In the genomic region with DNA sequence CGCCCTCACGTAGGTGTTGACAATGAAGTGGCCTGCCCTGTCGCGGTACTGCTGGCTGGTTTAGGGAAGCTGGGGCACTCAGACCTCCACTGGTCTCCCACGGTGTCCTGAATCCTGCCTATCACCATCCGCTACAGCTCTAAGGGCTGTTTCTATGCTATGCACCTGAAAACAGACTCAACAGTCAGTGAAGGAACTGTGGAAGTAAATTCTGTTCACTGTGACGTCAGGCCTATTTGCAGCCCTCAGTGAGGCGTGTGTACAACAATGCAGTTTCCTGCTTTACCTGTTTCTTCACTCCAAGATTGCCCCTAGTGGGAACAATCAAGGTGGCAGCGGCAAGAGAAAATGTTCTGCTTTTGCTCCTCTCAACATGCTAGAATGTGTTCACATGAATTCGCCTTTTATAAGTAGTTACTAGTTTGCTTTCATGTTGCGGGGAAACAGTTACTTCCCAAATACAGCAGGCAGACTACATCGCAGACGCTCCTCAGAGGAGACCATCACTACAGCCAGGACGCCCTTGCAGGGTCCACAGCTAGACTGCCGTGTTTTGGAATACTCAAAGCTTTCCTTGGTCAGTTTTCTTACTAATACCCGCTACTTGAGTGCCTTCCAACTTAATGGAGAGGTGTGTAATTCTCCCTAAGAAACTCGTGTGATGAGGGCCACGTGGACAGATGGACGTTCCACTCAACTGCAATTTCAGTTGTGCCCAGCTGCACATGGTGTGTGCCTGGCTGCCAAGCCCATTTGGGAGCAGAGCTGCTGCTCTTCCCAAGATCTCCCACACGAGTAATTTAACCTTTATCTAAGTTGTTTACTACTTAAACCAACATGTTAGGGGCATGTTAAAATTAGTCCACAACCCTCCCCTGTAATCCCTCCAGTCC, we compare ENCODE assay signal across 1 cellular context.
A peak's percentile ranks its signal among the peaks of the same experiment; 100 is the strongest.
TF ChIP-seq lines count a peak whose summit lies in the region.

No MANE protein-coding gene starts in this region.

TF ChIP-seq in HEK293, 187 proteins besides CTCF, POLR2A, EP300 and RAD21 (continued from another document and continues in another):
- TF ChIP-seq, protein P1, sequence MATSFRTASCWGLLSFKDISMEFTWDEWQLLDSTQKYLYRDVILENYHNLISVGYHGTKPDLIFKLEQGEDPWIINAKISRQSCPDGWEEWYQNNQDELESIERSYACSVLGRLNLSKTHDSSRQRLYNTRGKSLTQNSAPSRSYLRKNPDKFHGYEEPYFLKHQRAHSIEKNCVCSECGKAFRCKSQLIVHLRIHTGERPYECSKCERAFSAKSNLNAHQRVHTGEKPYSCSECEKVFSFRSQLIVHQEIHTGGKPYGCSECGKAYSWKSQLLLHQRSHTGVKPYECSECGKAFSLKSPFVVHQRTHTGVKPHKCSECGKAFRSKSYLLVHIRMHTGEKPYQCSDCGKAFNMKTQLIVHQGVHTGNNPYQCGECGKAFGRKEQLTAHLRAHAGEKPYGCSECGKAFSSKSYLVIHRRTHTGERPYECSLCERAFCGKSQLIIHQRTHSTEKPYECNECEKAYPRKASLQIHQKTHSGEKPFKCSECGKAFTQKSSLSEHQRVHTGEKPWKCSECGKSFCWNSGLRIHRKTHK (tag by site-specific recombination; IDR thresholded peaks at IDR 0.05): no peak
- TF ChIP-seq ZNF416 (tag by site-specific recombination; IDR thresholded peaks at IDR 0.05) (no peak), PRDM1 (tag by site-specific recombination; IDR thresholded peaks at IDR 0.05) (peak; percentile 14; the same call in 1 of the 2 replicates), ZNF610 (tag by site-specific recombination; IDR thresholded peaks at IDR 0.05; ENCODE audit: borderline replicate concordance) (no peak), SP7 (tag by site-specific recombination; IDR thresholded peaks at IDR 0.05) (no peak), ZBTB48 (tag by site-specific recombination; IDR thresholded peaks at IDR 0.05) (no peak), TRIM28 (IDR thresholded peaks at IDR 0.05; ENCODE audit: borderline replicate concordance, low read length) (no peak), ZNF629 (tag by site-specific recombination; IDR thresholded peaks at IDR 0.05) (peak; percentile 91), MEIS1 (CRISPR knock-in tag; IDR thresholded peaks at IDR 0.05; ENCODE audit: borderline replicate concordance) (no peak), KLF7 (tag by site-specific recombination; IDR thresholded peaks at IDR 0.05; ENCODE audit: borderline replicate concordance) (no peak), KLF1 (tag by site-specific recombination; IDR thresholded peaks at IDR 0.05) (no peak), ZNF670 (tag by site-specific recombination; IDR thresholded peaks at IDR 0.05; ENCODE audit: low read depth) (no peak), ZNF138 (tag by site-specific recombination; IDR thresholded peaks at IDR 0.05; ENCODE audit: borderline replicate concordance) (no peak), KLF10 (tag by site-specific recombination; IDR thresholded peaks at IDR 0.05) (no peak), KLF9 (tag by site-specific recombination; IDR thresholded peaks at IDR 0.05; ENCODE audit: low read depth) (no peak), ZNF76 (tag by site-specific recombination; IDR thresholded peaks at IDR 0.05; ENCODE audit: borderline replicate concordance, low read depth) (no peak), ZNF701 (tag by site-specific recombination; IDR thresholded peaks at IDR 0.05) (no peak), ZFP41 (tag by site-specific recombination; IDR thresholded peaks at IDR 0.05; ENCODE audit: borderline replicate concordance) (no peak), ZNF555 (tag by site-specific recombination; conservative IDR thresholded peaks at IDR 0.05) (no peak), HOXA7 (CRISPR knock-in tag; IDR thresholded peaks at IDR 0.05; ENCODE audit: borderline replicate concordance) (no peak), ZNF660 (tag by site-specific recombination; IDR thresholded peaks at IDR 0.05) (no peak), ZNF184 (tag by site-specific recombination; IDR thresholded peaks at IDR 0.05) (no peak), HOXC10 (CRISPR knock-in tag; IDR thresholded peaks at IDR 0.05) (no peak)
- TF ChIP-seq, protein P2, sequence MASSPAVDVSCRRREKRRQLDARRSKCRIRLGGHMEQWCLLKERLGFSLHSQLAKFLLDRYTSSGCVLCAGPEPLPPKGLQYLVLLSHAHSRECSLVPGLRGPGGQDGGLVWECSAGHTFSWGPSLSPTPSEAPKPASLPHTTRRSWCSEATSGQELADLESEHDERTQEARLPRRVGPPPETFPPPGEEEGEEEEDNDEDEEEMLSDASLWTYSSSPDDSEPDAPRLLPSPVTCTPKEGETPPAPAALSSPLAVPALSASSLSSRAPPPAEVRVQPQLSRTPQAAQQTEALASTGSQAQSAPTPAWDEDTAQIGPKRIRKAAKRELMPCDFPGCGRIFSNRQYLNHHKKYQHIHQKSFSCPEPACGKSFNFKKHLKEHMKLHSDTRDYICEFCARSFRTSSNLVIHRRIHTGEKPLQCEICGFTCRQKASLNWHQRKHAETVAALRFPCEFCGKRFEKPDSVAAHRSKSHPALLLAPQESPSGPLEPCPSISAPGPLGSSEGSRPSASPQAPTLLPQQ (tag by site-specific recombination; IDR thresholded peaks at IDR 0.05): no peak
- TF ChIP-seq, protein P3, sequence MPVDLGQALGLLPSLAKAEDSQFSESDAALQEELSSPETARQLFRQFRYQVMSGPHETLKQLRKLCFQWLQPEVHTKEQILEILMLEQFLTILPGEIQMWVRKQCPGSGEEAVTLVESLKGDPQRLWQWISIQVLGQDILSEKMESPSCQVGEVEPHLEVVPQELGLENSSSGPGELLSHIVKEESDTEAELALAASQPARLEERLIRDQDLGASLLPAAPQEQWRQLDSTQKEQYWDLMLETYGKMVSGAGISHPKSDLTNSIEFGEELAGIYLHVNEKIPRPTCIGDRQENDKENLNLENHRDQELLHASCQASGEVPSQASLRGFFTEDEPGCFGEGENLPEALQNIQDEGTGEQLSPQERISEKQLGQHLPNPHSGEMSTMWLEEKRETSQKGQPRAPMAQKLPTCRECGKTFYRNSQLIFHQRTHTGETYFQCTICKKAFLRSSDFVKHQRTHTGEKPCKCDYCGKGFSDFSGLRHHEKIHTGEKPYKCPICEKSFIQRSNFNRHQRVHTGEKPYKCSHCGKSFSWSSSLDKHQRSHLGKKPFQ (tag by site-specific recombination; IDR thresholded peaks at IDR 0.05): no peak
- TF ChIP-seq, protein P4, sequence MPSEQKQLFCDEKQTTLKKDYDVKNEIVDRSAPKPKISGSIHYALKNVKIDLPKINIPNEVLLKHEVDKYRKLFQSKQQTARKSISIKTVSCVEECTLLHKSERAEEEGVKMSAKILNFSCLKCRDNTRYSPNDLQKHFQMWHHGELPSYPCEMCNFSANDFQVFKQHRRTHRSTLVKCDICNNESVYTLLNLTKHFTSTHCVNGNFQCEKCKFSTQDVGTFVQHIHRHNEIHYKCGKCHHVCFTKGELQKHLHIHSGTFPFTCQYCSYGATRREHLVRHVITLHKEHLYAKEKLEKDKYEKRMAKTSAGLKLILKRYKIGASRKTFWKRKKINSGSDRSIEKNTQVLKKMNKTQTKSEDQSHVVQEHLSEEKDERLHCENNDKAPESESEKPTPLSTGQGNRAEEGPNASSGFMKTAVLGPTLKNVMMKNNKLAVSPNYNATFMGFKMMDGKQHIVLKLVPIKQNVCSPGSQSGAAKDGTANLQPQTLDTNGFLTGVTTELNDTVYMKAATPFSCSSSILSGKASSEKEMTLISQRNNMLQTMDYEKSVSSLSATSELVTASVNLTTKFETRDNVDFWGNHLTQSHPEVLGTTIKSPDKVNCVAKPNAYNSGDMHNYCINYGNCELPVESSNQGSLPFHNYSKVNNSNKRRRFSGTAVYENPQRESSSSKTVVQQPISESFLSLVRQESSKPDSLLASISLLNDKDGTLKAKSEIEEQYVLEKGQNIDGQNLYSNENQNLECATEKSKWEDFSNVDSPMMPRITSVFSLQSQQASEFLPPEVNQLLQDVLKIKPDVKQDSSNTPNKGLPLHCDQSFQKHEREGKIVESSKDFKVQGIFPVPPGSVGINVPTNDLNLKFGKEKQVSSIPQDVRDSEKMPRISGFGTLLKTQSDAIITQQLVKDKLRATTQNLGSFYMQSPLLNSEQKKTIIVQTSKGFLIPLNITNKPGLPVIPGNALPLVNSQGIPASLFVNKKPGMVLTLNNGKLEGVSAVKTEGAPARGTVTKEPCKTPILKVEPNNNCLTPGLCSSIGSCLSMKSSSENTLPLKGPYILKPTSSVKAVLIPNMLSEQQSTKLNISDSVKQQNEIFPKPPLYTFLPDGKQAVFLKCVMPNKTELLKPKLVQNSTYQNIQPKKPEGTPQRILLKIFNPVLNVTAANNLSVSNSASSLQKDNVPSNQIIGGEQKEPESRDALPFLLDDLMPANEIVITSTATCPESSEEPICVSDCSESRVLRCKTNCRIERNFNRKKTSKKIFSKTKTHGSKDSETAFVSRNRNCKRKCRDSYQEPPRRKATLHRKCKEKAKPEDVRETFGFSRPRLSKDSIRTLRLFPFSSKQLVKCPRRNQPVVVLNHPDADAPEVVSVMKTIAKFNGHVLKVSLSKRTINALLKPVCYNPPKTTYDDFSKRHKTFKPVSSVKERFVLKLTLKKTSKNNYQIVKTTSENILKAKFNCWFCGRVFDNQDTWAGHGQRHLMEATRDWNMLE (tag by site-specific recombination; conservative IDR thresholded peaks at IDR 0.05; ENCODE audit: low read depth): no peak
- TF ChIP-seq, protein P5, sequence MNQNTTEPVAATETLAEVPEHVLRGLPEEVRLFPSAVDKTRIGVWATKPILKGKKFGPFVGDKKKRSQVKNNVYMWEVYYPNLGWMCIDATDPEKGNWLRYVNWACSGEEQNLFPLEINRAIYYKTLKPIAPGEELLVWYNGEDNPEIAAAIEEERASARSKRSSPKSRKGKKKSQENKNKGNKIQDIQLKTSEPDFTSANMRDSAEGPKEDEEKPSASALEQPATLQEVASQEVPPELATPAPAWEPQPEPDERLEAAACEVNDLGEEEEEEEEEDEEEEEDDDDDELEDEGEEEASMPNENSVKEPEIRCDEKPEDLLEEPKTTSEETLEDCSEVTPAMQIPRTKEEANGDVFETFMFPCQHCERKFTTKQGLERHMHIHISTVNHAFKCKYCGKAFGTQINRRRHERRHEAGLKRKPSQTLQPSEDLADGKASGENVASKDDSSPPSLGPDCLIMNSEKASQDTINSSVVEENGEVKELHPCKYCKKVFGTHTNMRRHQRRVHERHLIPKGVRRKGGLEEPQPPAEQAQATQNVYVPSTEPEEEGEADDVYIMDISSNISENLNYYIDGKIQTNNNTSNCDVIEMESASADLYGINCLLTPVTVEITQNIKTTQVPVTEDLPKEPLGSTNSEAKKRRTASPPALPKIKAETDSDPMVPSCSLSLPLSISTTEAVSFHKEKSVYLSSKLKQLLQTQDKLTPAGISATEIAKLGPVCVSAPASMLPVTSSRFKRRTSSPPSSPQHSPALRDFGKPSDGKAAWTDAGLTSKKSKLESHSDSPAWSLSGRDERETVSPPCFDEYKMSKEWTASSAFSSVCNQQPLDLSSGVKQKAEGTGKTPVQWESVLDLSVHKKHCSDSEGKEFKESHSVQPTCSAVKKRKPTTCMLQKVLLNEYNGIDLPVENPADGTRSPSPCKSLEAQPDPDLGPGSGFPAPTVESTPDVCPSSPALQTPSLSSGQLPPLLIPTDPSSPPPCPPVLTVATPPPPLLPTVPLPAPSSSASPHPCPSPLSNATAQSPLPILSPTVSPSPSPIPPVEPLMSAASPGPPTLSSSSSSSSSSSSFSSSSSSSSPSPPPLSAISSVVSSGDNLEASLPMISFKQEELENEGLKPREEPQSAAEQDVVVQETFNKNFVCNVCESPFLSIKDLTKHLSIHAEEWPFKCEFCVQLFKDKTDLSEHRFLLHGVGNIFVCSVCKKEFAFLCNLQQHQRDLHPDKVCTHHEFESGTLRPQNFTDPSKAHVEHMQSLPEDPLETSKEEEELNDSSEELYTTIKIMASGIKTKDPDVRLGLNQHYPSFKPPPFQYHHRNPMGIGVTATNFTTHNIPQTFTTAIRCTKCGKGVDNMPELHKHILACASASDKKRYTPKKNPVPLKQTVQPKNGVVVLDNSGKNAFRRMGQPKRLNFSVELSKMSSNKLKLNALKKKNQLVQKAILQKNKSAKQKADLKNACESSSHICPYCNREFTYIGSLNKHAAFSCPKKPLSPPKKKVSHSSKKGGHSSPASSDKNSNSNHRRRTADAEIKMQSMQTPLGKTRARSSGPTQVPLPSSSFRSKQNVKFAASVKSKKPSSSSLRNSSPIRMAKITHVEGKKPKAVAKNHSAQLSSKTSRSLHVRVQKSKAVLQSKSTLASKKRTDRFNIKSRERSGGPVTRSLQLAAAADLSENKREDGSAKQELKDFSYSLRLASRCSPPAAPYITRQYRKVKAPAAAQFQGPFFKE (tag by site-specific recombination; IDR thresholded peaks at IDR 0.05; ENCODE audit: borderline replicate concordance): no peak
- TF ChIP-seq, protein P6, sequence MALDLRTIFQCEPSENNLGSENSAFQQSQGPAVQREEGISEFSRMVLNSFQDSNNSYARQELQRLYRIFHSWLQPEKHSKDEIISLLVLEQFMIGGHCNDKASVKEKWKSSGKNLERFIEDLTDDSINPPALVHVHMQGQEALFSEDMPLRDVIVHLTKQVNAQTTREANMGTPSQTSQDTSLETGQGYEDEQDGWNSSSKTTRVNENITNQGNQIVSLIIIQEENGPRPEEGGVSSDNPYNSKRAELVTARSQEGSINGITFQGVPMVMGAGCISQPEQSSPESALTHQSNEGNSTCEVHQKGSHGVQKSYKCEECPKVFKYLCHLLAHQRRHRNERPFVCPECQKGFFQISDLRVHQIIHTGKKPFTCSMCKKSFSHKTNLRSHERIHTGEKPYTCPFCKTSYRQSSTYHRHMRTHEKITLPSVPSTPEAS (tag by site-specific recombination; IDR thresholded peaks at IDR 0.05): no peak
- TF ChIP-seq, protein P7, sequence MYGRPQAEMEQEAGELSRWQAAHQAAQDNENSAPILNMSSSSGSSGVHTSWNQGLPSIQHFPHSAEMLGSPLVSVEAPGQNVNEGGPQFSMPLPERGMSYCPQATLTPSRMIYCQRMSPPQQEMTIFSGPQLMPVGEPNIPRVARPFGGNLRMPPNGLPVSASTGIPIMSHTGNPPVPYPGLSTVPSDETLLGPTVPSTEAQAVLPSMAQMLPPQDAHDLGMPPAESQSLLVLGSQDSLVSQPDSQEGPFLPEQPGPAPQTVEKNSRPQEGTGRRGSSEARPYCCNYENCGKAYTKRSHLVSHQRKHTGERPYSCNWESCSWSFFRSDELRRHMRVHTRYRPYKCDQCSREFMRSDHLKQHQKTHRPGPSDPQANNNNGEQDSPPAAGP (tag by site-specific recombination; IDR thresholded peaks at IDR 0.05): no peak; the same call in 1 of the 2 replicates
- TF ChIP-seq, protein P8, sequence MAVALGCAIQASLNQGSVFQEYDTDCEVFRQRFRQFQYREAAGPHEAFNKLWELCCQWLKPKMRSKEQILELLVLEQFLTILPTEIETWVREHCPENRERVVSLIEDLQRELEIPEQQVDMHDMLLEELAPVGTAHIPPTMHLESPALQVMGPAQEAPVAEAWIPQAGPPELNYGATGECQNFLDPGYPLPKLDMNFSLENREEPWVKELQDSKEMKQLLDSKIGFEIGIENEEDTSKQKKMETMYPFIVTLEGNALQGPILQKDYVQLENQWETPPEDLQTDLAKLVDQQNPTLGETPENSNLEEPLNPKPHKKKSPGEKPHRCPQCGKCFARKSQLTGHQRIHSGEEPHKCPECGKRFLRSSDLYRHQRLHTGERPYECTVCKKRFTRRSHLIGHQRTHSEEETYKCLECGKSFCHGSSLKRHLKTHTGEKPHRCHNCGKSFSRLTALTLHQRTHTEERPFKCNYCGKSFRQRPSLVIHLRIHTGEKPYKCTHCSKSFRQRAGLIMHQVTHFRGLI (tag by site-specific recombination; IDR thresholded peaks at IDR 0.05): no peak
